ENCODE assay signal across 1 cellular context in the genomic region with DNA sequence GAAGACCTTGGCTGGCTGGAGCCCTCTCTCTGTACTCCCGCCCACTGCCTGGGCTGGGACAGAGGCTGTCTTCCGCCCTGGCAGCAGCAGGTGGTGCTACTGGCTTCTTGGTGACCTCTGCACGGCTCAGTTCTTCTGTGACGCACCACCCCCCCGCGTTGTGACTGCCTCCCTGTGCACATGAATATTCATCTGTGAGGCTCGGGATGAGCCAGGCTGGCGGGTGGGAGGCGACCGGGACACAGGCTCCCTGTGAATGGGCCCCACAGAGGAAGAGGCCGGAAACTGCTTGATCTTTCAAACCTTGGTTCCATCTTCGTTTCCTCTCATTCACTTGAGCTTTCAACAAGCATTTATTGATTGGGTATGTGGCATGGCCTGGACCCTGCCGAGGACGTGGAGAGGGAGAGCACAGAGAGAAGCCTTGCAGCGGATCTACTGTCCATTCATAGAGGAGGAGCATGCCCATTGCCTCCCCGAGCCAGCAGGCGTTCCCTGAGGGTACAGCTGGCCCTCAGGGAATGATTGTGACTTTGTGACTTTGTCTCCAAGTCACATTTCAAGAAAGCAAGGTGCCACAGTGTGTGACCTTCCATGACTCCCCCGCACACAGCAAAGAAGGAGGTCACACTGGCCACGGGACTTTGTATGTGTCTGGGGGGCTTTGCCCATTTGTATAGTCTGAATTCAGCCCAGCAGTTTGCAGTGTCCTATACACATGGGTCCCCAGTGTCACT.
TF ChIP-seq lines count a peak whose summit lies in the region.

No MANE protein-coding gene starts in this region.

TF ChIP-seq in HEK293, 187 proteins besides CTCF, POLR2A, EP300 and RAD21 (continued from another document):
- TF ChIP-seq, protein P1, sequence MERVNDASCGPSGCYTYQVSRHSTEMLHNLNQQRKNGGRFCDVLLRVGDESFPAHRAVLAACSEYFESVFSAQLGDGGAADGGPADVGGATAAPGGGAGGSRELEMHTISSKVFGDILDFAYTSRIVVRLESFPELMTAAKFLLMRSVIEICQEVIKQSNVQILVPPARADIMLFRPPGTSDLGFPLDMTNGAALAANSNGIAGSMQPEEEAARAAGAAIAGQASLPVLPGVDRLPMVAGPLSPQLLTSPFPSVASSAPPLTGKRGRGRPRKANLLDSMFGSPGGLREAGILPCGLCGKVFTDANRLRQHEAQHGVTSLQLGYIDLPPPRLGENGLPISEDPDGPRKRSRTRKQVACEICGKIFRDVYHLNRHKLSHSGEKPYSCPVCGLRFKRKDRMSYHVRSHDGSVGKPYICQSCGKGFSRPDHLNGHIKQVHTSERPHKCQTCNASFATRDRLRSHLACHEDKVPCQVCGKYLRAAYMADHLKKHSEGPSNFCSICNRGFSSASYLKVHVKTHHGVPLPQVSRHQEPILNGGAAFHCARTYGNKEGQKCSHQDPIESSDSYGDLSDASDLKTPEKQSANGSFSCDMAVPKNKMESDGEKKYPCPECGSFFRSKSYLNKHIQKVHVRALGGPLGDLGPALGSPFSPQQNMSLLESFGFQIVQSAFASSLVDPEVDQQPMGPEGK (tag by site-specific recombination; IDR thresholded peaks at IDR 0.05): peak; percentile 34; the same call in 1 of the 2 replicates
- TF ChIP-seq ZNF768 (tag by site-specific recombination; IDR thresholded peaks at IDR 0.05) (no peak), ZNF544 (tag by site-specific recombination; IDR thresholded peaks at IDR 0.05) (no peak), ZNF677 (tag by site-specific recombination; IDR thresholded peaks at IDR 0.05) (no peak)
- TF ChIP-seq, protein P2, sequence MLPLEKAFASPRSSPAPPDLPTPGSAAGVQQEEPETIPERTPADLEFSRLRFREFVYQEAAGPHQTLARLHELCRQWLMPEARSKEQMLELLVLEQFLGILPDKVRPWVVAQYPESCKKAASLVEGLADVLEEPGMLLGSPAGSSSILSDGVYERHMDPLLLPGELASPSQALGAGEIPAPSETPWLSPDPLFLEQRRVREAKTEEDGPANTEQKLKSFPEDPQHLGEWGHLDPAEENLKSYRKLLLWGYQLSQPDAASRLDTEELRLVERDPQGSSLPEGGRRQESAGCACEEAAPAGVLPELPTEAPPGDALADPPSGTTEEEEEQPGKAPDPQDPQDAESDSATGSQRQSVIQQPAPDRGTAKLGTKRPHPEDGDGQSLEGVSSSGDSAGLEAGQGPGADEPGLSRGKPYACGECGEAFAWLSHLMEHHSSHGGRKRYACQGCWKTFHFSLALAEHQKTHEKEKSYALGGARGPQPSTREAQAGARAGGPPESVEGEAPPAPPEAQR (tag by site-specific recombination; IDR thresholded peaks at IDR 0.05): no peak
- TF ChIP-seq, protein P3, sequence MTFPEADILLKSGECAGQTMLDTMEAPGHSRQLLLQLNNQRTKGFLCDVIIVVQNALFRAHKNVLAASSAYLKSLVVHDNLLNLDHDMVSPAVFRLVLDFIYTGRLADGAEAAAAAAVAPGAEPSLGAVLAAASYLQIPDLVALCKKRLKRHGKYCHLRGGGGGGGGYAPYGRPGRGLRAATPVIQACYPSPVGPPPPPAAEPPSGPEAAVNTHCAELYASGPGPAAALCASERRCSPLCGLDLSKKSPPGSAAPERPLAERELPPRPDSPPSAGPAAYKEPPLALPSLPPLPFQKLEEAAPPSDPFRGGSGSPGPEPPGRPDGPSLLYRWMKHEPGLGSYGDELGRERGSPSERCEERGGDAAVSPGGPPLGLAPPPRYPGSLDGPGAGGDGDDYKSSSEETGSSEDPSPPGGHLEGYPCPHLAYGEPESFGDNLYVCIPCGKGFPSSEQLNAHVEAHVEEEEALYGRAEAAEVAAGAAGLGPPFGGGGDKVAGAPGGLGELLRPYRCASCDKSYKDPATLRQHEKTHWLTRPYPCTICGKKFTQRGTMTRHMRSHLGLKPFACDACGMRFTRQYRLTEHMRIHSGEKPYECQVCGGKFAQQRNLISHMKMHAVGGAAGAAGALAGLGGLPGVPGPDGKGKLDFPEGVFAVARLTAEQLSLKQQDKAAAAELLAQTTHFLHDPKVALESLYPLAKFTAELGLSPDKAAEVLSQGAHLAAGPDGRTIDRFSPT (tag by site-specific recombination; IDR thresholded peaks at IDR 0.05): no peak
